In the genomic region with DNA sequence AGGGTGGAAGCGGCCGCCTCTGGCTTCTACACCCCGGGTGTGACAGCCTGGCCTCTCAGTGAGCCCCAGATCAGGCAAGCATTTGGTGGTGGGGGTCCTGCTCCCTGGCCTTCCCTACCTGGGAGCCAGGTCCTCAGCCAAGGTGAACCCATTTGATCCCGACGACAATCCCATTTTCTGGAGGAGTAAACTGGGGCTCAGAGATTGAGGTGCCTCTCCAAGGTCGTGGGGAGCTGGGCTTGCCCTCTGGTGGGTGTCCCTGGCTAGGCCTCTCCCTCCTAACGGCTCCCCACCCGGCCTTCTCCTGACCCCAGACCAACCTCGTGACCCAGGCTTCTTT, we compare ENCODE assay signal across 9 cellular contexts. TPM values are rescaled to one million over a fixed set of nuclear protein-coding genes. Genes with fewer than 3 reads are reported as not detected.
A peak's percentile ranks its signal among the peaks of the same experiment; 100 is the strongest.
DNase-seq lines count a peak whose midpoint lies in the region; ATAC-seq and TF ChIP-seq lines count a peak whose summit lies in the region.
"Had no signal": no experiment of that assay in that cellular context is flagged by ENCODE, and none has a peak within 500 bp of the region (broad histone marks: within the 10 kb centered on the region; RNA-seq: fewer than 3 reads in every experiment).

No MANE protein-coding gene starts in this region.

- no peaks in the 10 kb centered on the region for H4K20me1 ChIP-seq in GM23248 (ENCODE audit: insufficient read depth)
- no peaks in the 10 kb centered on the region for H4K20me1 ChIP-seq in PC-9 (ENCODE audit: insufficient read depth)

- H3K9me2 ChIP-seq in GM23248 (ENCODE audit: insufficient read depth) = no peaks in the 10 kb centered on the region
- no peaks in the 10 kb centered on the region for H3K9me2 ChIP-seq in PC-9 (ENCODE audit: insufficient read depth)

- H3K27me3 ChIP-seq in GM23248 (replicated peaks; ENCODE audit: insufficient read depth) (no peaks in the 10 kb centered on the region), PC-9 (ENCODE audit: insufficient read depth, low read depth) (no peaks in the 10 kb centered on the region), left ventricle myocardium inferior (ENCODE audit: low read depth) (peaks cover 30% of the 10 kb centered on the region), skeletal muscle satellite cell (ENCODE audit: control insufficient read depth, insufficient read depth, low read length) (peaks cover 30% of the 10 kb centered on the region), testis (no peaks in the 10 kb centered on the region)

- H3K36me3 ChIP-seq in GM23248 (ENCODE audit: low read depth) (no peaks in the 10 kb centered on the region), PC-9 (ENCODE audit: low read depth) (no peaks in the 10 kb centered on the region), left ventricle myocardium inferior (no peaks in the 10 kb centered on the region), skeletal muscle satellite cell (ENCODE audit: insufficient read depth, low read length) (no peaks in the 10 kb centered on the region), testis (ENCODE audit: low read depth, missing control alignments) (no peaks in the 10 kb centered on the region)

- H3K4me2 ChIP-seq in GM23248 (ENCODE audit: unreplicated experiment) (peak overlapping the region; percentile 48), PC-9 (peak overlapping the region; percentile 84), skeletal muscle satellite cell (ENCODE audit: low read length) (peak overlapping the region; percentile 94)

- H3K4me3 ChIP-seq in GM23248 = peak overlapping the region; percentile 58
- peak overlapping the region; percentile 56; the same call in 1 of the 2 replicates for H3K4me3 ChIP-seq in PC-9
- peak overlapping the region; percentile 68 for H3K4me3 ChIP-seq in left ventricle myocardium inferior
- H3K4me3 ChIP-seq in skeletal muscle satellite cell (ENCODE audit: low read length) = peak overlapping the region; percentile 66
- peak overlapping the region in 1 of 2 donors; percentile 21 for H3K4me3 ChIP-seq in testis

- no peak for TF ChIP-seq POLR2A in testis (IDR thresholded peaks at IDR 0.05)

- 59 to 62% methylated on average over 9 of the region's 9 CpGs for WGBS in GM23248 (ENCODE audit: low coverage in 1 of 2, low lambda C conversion rate in 2 of 2, missing lambda C conversion rate in 2 of 2), 2 experiments
- WGBS in testis, 2 donors = 56 to 61% methylated on average over 7 to 9 of the region's 9 CpGs

- DNase-seq in GM23248 (no peak), PC-9 (no peak), left ventricle myocardium inferior (no peak), testis (no peak)
- DNase-seq: NK-92 treated with Interleukin-12 subunit alpha and Interleukin-12 subunit beta, amount 100 ng/mL, for 24 hours had no signal

- H3F3A ChIP-seq in GM23248 (ENCODE audit: insufficient read depth) = no peaks in the 10 kb centered on the region
- H3F3A ChIP-seq in PC-9 (ENCODE audit: insufficient read depth, low read depth) = peaks cover 22% of the 10 kb centered on the region; the same call in 1 of the 2 replicates

- CTCF ChIA-PET in PC-9 (lab: Charles Lee) = no interaction called here

- POLR2A ChIA-PET in PC-9 (lab: Charles Lee; ENCODE audit: unreplicated experiment) = no interaction called here

- no TSS peak for BruUV-seq in PC-9 (replicated peaks; lab: Mats Ljungman, UMichigan)

- H3K79me2 ChIP-seq in GM23248 (ENCODE audit: insufficient read depth) = no peaks in the 10 kb centered on the region
- no peaks in the 10 kb centered on the region for H3K79me2 ChIP-seq in PC-9 (ENCODE audit: low read depth)

- H3K4me1 ChIP-seq in GM23248 (ENCODE audit: insufficient read depth) (no peaks in the 10 kb centered on the region), PC-9 (replicated peaks; ENCODE audit: insufficient read depth) (peaks cover 6% of the 10 kb centered on the region), left ventricle myocardium inferior (peaks cover 19% of the 10 kb centered on the region), skeletal muscle satellite cell (ENCODE audit: control insufficient read depth, insufficient read depth, low read length) (peaks cover 14% of the 10 kb centered on the region), testis (peaks cover 8% of the 10 kb centered on the region)

- H2AFZ ChIP-seq in GM23248 = peak overlapping the region; percentile 70
- H2AFZ ChIP-seq in PC-9 = peak overlapping the region; percentile 76; the same call in 1 of the 2 replicates

- H3K27ac ChIP-seq in GM23248 (no peak overlapping the region), PC-9 (no peak overlapping the region), left ventricle myocardium inferior (replicated peaks) (peak overlapping the region; percentile 36), testis (no peak overlapping the region)

- no peaks in the 10 kb centered on the region for H3K9me3 ChIP-seq in GM23248 (ENCODE audit: low read depth)
- no peaks in the 10 kb centered on the region for H3K9me3 ChIP-seq in PC-9 (ENCODE audit: insufficient read depth, low read depth)
- H3K9me3 ChIP-seq in left ventricle myocardium inferior (replicated peaks) = no peaks in the 10 kb centered on the region
- H3K9me3 ChIP-seq in skeletal muscle satellite cell (replicated peaks; ENCODE audit: low read length) = no peaks in the 10 kb centered on the region
- H3K9me3 ChIP-seq in testis = no peaks in the 10 kb centered on the region

- in situ Hi-C loops in GM23248 (cut with MboI) = no loop called here

- peak; percentile 54; the same call in 1 of the 2 replicates for TF ChIP-seq CTCF in PC-9 (conservative IDR thresholded peaks at IDR 0.05)
- TF ChIP-seq CTCF in left ventricle myocardium inferior (IDR thresholded peaks at IDR 0.05; ENCODE audit: borderline replicate concordance) = no peak
- peak in 1 of 3 experiments; percentile 16 for TF ChIP-seq CTCF in testis (IDR thresholded peaks at IDR 0.05)

- ATAC-seq in GM21786 (IDR thresholded peaks at IDR 0.05; ENCODE audit: unreplicated experiment) (no peak), HG03025 (IDR thresholded peaks at IDR 0.05; ENCODE audit: low FRiP score, unreplicated experiment) (no peak), GM21381 (IDR thresholded peaks at IDR 0.05; ENCODE audit: unreplicated experiment) (no peak)

- intact Hi-C loops in PC-9 (cut with micrococcal nuclease; ENCODE audit: unreplicated experiment) = loop anchor here (1.0 kb wide), 1 partner anchor 8 kb away; no protein-coding TSS in a partner anchor
- intact Hi-C loops in left ventricle myocardium inferior (cut with micrococcal nuclease) = no loop called here
- intact Hi-C loops in testis (cut with DNase I; ENCODE audit: low total_unique reads) = no loop called here

- H3K9ac ChIP-seq in GM23248 = peak overlapping the region; percentile 45
- H3K9ac ChIP-seq in skeletal muscle satellite cell (ENCODE audit: low read depth, low read length) = peak overlapping the region; percentile 69

RNA-seq across cellular contexts. Expression of gene EXOC3L4, which starts 2.7 kb away (rescaled TPM):
- total RNA-seq in GM23248 (2014; rRNA removed; shearing (Covaris generic)) = not detected in 2 replicates
- polyA plus RNA-seq in GM23248 (2016; fragmentation: Nextera tagmentation; extraction: Ambion mirVana) (not detected in 2 replicates), testis (ENCODE audit: insufficient read depth, low read depth, low replicate concordance) (2.4 TPM)
- total RNA-seq in PC-9 (2021) (0.38 and 1.7 TPM in 2 replicates), left ventricle myocardium inferior (0.66 TPM), testis (1 to 10 TPM; 1.0 to 2.4 TPM)
- total RNA-seq in skeletal muscle satellite cell (2012; rRNA removed) = not detected in 2 replicates

RNA-seq across cellular contexts. Expression of gene LBHD2, which starts 7.8 kb away (rescaled TPM):
- not detected in 2 replicates for total RNA-seq in GM23248 (2014; rRNA removed; shearing (Covaris generic))
- polyA plus RNA-seq in GM23248 (2016; fragmentation: Nextera tagmentation; extraction: Ambion mirVana) (not detected in 2 replicates), testis (ENCODE audit: insufficient read depth, low read depth, low replicate concordance) (3.9 TPM)
- total RNA-seq in PC-9 (2021) (0.52 and 0.78 TPM in 2 replicates), left ventricle myocardium inferior (not detected), testis (1 to 10 TPM; 1.9 to 5.6 TPM)
- total RNA-seq in skeletal muscle satellite cell (2012; rRNA removed) = not detected in 2 replicates

RNA-seq across cellular contexts. Expression of gene TNFAIP2, which starts 31.4 kb away (rescaled TPM):
- total RNA-seq in GM23248 (2014; rRNA removed; shearing (Covaris generic)) = 45.0 and 51.8 TPM in 2 replicates
- 9.2 and 9.6 TPM in 2 replicates for polyA plus RNA-seq in GM23248 (2016; fragmentation: Nextera tagmentation; extraction: Ambion mirVana)
- total RNA-seq in PC-9 (2021) = 291 and 366 TPM in 2 replicates
- 40.1 TPM for total RNA-seq in left ventricle myocardium inferior
- 104 and 119 TPM in 2 replicates for total RNA-seq in skeletal muscle satellite cell (2012; rRNA removed)
- total RNA-seq in testis = 10 to 100 TPM; 44.9 to 51.8 TPM
- 92.8 TPM for polyA plus RNA-seq in testis (ENCODE audit: insufficient read depth, low read depth, low replicate concordance)

RNA-seq across cellular contexts. Expression of gene CDC42BPB, which starts 34.5 kb away (rescaled TPM):
- total RNA-seq in GM23248 (2014; rRNA removed; shearing (Covaris generic)) = 94.5 and 106 TPM in 2 replicates
- 10.3 and 13.0 TPM in 2 replicates for polyA plus RNA-seq in GM23248 (2016; fragmentation: Nextera tagmentation; extraction: Ambion mirVana)
- total RNA-seq in PC-9 (2021) = 203 and 209 TPM in 2 replicates
- 67.1 TPM for total RNA-seq in left ventricle myocardium inferior
- total RNA-seq in skeletal muscle satellite cell (2012; rRNA removed) = 76.8 and 85.8 TPM in 2 replicates
- total RNA-seq in testis = 100 to 1,000 TPM; 201 to 216 TPM
- polyA plus RNA-seq in testis (ENCODE audit: insufficient read depth, low read depth, low replicate concordance) = 90.3 TPM
